Comparison of ENCODE assay signal across 15 cellular contexts in the genomic region with DNA sequence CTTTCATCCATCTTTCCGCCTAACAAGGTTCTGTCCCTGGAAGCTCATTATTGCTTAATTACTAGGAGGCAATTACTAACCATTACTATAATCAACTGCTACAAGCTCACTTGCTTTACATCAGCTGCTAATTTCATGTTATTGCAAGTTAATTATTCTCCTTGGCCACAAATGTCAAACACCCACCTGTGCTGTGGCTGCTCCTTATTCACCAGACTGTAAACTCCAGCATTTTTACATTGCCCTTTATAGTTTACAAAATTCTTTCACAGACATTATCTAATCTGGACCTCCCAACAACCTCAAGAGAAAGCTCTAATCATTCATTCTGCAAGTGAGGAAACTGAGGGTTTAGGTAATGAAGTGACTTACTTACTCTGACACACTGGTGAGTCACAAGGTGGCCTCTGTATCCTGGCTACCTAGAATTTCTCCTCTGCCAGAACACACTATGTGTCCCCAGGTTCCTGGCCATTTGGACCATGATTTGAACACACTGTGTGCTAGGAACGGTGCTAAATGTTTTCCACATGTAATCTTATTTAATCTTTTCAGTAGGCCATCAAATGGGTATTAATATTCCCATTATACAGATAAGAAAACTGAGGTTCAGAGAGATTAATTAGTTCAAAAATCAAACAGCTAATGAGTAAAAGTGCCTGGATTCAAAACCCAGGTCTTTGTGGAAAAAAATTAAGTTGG.
A peak's percentile ranks its signal among the peaks of the same experiment; 100 is the strongest.
DNase-seq lines count a peak whose midpoint lies in the region; ATAC-seq and TF ChIP-seq lines count a peak whose summit lies in the region.
"Had no signal": no experiment of that assay in that cellular context is flagged by ENCODE, and none has a peak within 500 bp of the region (broad histone marks: within the 10 kb centered on the region; RNA-seq: fewer than 3 reads in every experiment).

No MANE protein-coding gene starts in this region.

- peak; percentile 49 for DNase-seq in activated CD8-positive, alpha-beta T cell treated with anti-CD3 and anti-CD28 coated beads for 36 hours
- no peak for DNase-seq in activated CD8-positive, alpha-beta T cell treated with anti-CD3 and anti-CD28 coated beads, Interleukin-2, amount 10 ng/mL, durations not matched to agents 7 days and 5 days
- peak; percentile 29 to 43 for DNase-seq in activated T-cell treated with anti-CD3 and anti-CD28 coated beads, Interleukin-2, amount 50 U/mL, for 72 hours
- DNase-seq in renal cortical epithelial cell (ENCODE audit: low read depth) (peak; percentile 50), NCI-H774 (lab: John Stamatoyannopoulos, UW) (no peak), Ammon's horn (ENCODE audit: low spot score) (no peak)
- DNase-seq: caudate nucleus; effector memory CD8-positive, alpha-beta T cell; midbrain; NCI-H2107; nucleus accumbens had no signal

- H3K27me3 Mint-ChIP-seq in activated CD8-positive, alpha-beta T cell treated with anti-CD3 and anti-CD28 coated beads for 36 hours = no peaks in the 10 kb centered on the region
- no peaks in the 10 kb centered on the region for H3K27me3 Mint-ChIP-seq in activated CD8-positive, alpha-beta T cell treated with anti-CD3 and anti-CD28 coated beads, Interleukin-2, amount 10 ng/mL, durations not matched to agents 7 days and 5 days (ENCODE audit: low read depth)
- H3K27me3 Mint-ChIP-seq in activated T-cell treated with anti-CD3 and anti-CD28 coated beads, Interleukin-2, amount 50 U/mL, for 72 hours (ENCODE audit: low read depth) = no peaks in the 10 kb centered on the region
- H3K27me3 Mint-ChIP-seq: effector memory CD8-positive, alpha-beta T cell had no signal

- no peaks in the 10 kb centered on the region for H3K9me3 Mint-ChIP-seq in activated CD8-positive, alpha-beta T cell treated with anti-CD3 and anti-CD28 coated beads for 36 hours
- no peaks in the 10 kb centered on the region for H3K9me3 Mint-ChIP-seq in activated CD8-positive, alpha-beta T cell treated with anti-CD3 and anti-CD28 coated beads, Interleukin-2, amount 10 ng/mL, durations not matched to agents 7 days and 5 days (ENCODE audit: insufficient read depth)
- H3K9me3 Mint-ChIP-seq in activated T-cell treated with anti-CD3 and anti-CD28 coated beads, Interleukin-2, amount 50 U/mL, for 72 hours = no peaks in the 10 kb centered on the region
- H3K9me3 Mint-ChIP-seq: effector memory CD8-positive, alpha-beta T cell had no signal

- CTCF ChIA-PET in activated CD8-positive, alpha-beta T cell treated with anti-CD3 and anti-CD28 coated beads for 36 hours (lab: Charles Lee) = interaction anchor here (1.2 to 1.6 kb wide), 3 partner anchors 9 to 29 kb away, joined by 3 to 4 read pairs (median 4); no protein-coding TSS in a partner anchor
- CTCF ChIA-PET in activated CD8-positive, alpha-beta T cell treated with anti-CD3 and anti-CD28 coated beads, Interleukin-2, amount 10 ng/mL, durations not matched to agents 7 days and 5 days (lab: Charles Lee) = interaction anchor here (1.3 kb wide), 1 partner anchor 19 kb away, joined by 5 read pairs; no protein-coding TSS in a partner anchor

- H3K27ac Mint-ChIP-seq in activated CD8-positive, alpha-beta T cell treated with anti-CD3 and anti-CD28 coated beads for 36 hours = peak overlapping the region; percentile 37
- no peak overlapping the region for H3K27ac Mint-ChIP-seq in activated CD8-positive, alpha-beta T cell treated with anti-CD3 and anti-CD28 coated beads, Interleukin-2, amount 10 ng/mL, durations not matched to agents 7 days and 5 days
- H3K27ac Mint-ChIP-seq in activated T-cell treated with anti-CD3 and anti-CD28 coated beads, Interleukin-2, amount 50 U/mL, for 72 hours = peak overlapping the region; percentile 41
- H3K27ac Mint-ChIP-seq: effector memory CD8-positive, alpha-beta T cell had no signal

- POLR2A ChIA-PET in activated CD8-positive, alpha-beta T cell treated with anti-CD3 and anti-CD28 coated beads for 36 hours (lab: Charles Lee) = interaction anchor here (0.9 to 3.1 kb wide), 6 partner anchors 9 to 254 kb away, joined by 3 to 13 read pairs (median 4); partner anchors contain the start of genes PRCP and RAB30
- POLR2A ChIA-PET in activated CD8-positive, alpha-beta T cell treated with anti-CD3 and anti-CD28 coated beads, Interleukin-2, amount 10 ng/mL, durations not matched to agents 7 days and 5 days (lab: Charles Lee) = no interaction called here

- TF ChIP-seq CTCF in activated CD8-positive, alpha-beta T cell treated with anti-CD3 and anti-CD28 coated beads for 36 hours (IDR thresholded peaks at IDR 0.05) = no peak

- peaks cover 72% of the 10 kb centered on the region for H3K4me1 Mint-ChIP-seq in activated CD8-positive, alpha-beta T cell treated with anti-CD3 and anti-CD28 coated beads for 36 hours (ENCODE audit: low read depth)
- peaks cover 54% of the 10 kb centered on the region for H3K4me1 Mint-ChIP-seq in activated CD8-positive, alpha-beta T cell treated with anti-CD3 and anti-CD28 coated beads, Interleukin-2, amount 10 ng/mL, durations not matched to agents 7 days and 5 days (ENCODE audit: low read depth)
- peaks cover 76% of the 10 kb centered on the region for H3K4me1 Mint-ChIP-seq in activated T-cell treated with anti-CD3 and anti-CD28 coated beads, Interleukin-2, amount 50 U/mL, for 72 hours (ENCODE audit: low read depth)

- peaks cover 11% of the 10 kb centered on the region for H3K36me3 Mint-ChIP-seq in activated CD8-positive, alpha-beta T cell treated with anti-CD3 and anti-CD28 coated beads for 36 hours (ENCODE audit: low read depth)
- H3K36me3 Mint-ChIP-seq in activated CD8-positive, alpha-beta T cell treated with anti-CD3 and anti-CD28 coated beads, Interleukin-2, amount 10 ng/mL, durations not matched to agents 7 days and 5 days (ENCODE audit: low read depth) = peaks cover 3% of the 10 kb centered on the region
- H3K36me3 Mint-ChIP-seq in activated T-cell treated with anti-CD3 and anti-CD28 coated beads, Interleukin-2, amount 50 U/mL, for 72 hours (ENCODE audit: insufficient read depth in 2 of 2) = peaks cover 2 to 3% of the 10 kb centered on the region in 2 donors

- intact Hi-C loops in activated CD8-positive, alpha-beta T cell treated with anti-CD3 and anti-CD28 coated beads for 36 hours (cut with micrococcal nuclease) = loop anchor here (5.0 to 10.0 kb wide), 2 partner anchors 43 to 50 kb away; no protein-coding TSS in a partner anchor

- no peak overlapping the region for H3K4me3 Mint-ChIP-seq in activated CD8-positive, alpha-beta T cell treated with anti-CD3 and anti-CD28 coated beads for 36 hours
- no peak overlapping the region for H3K4me3 Mint-ChIP-seq in activated CD8-positive, alpha-beta T cell treated with anti-CD3 and anti-CD28 coated beads, Interleukin-2, amount 10 ng/mL, durations not matched to agents 7 days and 5 days
- peak overlapping the region; percentile 35 to 71 for H3K4me3 Mint-ChIP-seq in activated T-cell treated with anti-CD3 and anti-CD28 coated beads, Interleukin-2, amount 50 U/mL, for 72 hours
- H3K4me3 Mint-ChIP-seq: effector memory CD8-positive, alpha-beta T cell had no signal

- ATAC-seq in activated CD8-positive, alpha-beta T cell treated with anti-CD3 and anti-CD28 coated beads for 36 hours = peak; percentile 69
- no peak for ATAC-seq in activated CD8-positive, alpha-beta T cell treated with anti-CD3 and anti-CD28 coated beads, Interleukin-2, amount 10 ng/mL, durations not matched to agents 7 days and 5 days
- peak; percentile 35 for ATAC-seq in HG03108 (IDR thresholded peaks at IDR 0.05; ENCODE audit: unreplicated experiment)
- peak; percentile 81 to 83 for ATAC-seq in activated T-cell treated with anti-CD3 and anti-CD28 coated beads, Interleukin-2, amount 50 U/mL, for 72 hours (replicated peaks in 1 of 2)
- no peak for ATAC-seq in HG03025 (IDR thresholded peaks at IDR 0.05; ENCODE audit: low FRiP score, unreplicated experiment)
- ATAC-seq: effector memory CD8-positive, alpha-beta T cell; foreskin keratinocyte; HCT116 had no signal

Comparison
In these comparisons a context has a peak if more than half of its experiments do, and no peak if none do; other contexts are left out.
1. ATAC-seq: peak in activated CD8-positive, alpha-beta T cell treated with anti-CD3 and anti-CD28 coated beads for 36 hours (single experiment), HG03108 (single experiment) and activated T-cell treated with anti-CD3 and anti-CD28 coated beads, Interleukin-2, amount 50 U/mL, for 72 hours (2 of 2); none in activated CD8-positive, alpha-beta T cell treated with anti-CD3 and anti-CD28 coated beads, Interleukin-2, amount 10 ng/mL, durations not matched to agents 7 days and 5 days (single experiment) and HG03025 (single experiment).
2. DNase-seq: peak in activated CD8-positive, alpha-beta T cell treated with anti-CD3 and anti-CD28 coated beads for 36 hours (single experiment), activated T-cell treated with anti-CD3 and anti-CD28 coated beads, Interleukin-2, amount 50 U/mL, for 72 hours (2 of 2) and renal cortical epithelial cell (single experiment); none in activated CD8-positive, alpha-beta T cell treated with anti-CD3 and anti-CD28 coated beads, Interleukin-2, amount 10 ng/mL, durations not matched to agents 7 days and 5 days (single experiment), NCI-H774 (single experiment) and Ammon's horn (single experiment).
3. H3K4me3 Mint-ChIP-seq: peak in activated T-cell treated with anti-CD3 and anti-CD28 coated beads, Interleukin-2, amount 50 U/mL, for 72 hours (2 of 2); none in activated CD8-positive, alpha-beta T cell treated with anti-CD3 and anti-CD28 coated beads for 36 hours (single experiment) and activated CD8-positive, alpha-beta T cell treated with anti-CD3 and anti-CD28 coated beads, Interleukin-2, amount 10 ng/mL, durations not matched to agents 7 days and 5 days (single experiment).